Comparison of ENCODE assay signal across 14 cellular contexts in genomic region chr21:35352066-35352770, GRCh38.
A peak's percentile ranks its signal among the peaks of the same experiment; 100 is the strongest.
DNase-seq lines count a peak whose midpoint lies in the region; ATAC-seq and TF ChIP-seq lines count a peak whose summit lies in the region.
"Had no signal": no experiment of that assay in that cellular context is flagged by ENCODE, and none has a peak within 500 bp of the region (broad histone marks: within the 10 kb centered on the region; RNA-seq: fewer than 3 reads in every experiment).

No MANE protein-coding gene starts in this region.

- intact Hi-C loops in esophagus muscularis mucosa (cut with DNase I) = no loop called here

- peak; percentile 53 for DNase-seq in Daoy (ENCODE audit: low read depth)
- DNase-seq in M059J (ENCODE audit: low read depth) = peak; percentile 25
- peak; percentile 91 for DNase-seq in esophagus muscularis mucosa (ENCODE audit: extremely low spot score)
- DNase-seq in omental fat pad (ENCODE audit: low spot score) = no peak
- DNase-seq in stimulated activated naive CD4-positive, alpha-beta T cell (lab: John Stamatoyannopoulos, UW) = no peak
- no peak for DNase-seq in progenitor cell of endocrine pancreas (ENCODE audit: low spot score, unreplicated experiment)
- no peak for DNase-seq in COLO829 (ENCODE audit: low spot score)
- DNase-seq: activated CD8-positive, alpha-beta memory T cell treated with anti-CD3 and anti-CD28 coated beads, Interleukin-2, amount 50 U/mL, for 4 hours; adrenal gland; GF-D8; kidney; NCI-H345; stimulated activated CD4-positive, alpha-beta T cell treated with anti-CD3 and anti-CD28 coated beads, Interleukin-1b, Interleukin-23, amount 100 ng/mL, for 48 hours had no signal

- H3K36me3 Mint-ChIP-seq in progenitor cell of endocrine pancreas (ENCODE audit: insufficient read depth) = no peaks in the 10 kb centered on the region
- H3K36me3 Mint-ChIP-seq: CD14-positive monocyte had no signal

- H3K4me3 Mint-ChIP-seq in progenitor cell of endocrine pancreas (ENCODE audit: low read depth) = no peak overlapping the region
- H3K4me3 Mint-ChIP-seq: CD14-positive monocyte had no signal

- TF ChIP-seq EP300 in esophagus muscularis mucosa (IDR thresholded peaks at IDR 0.05) = no peak

- H3K9me3 Mint-ChIP-seq in progenitor cell of endocrine pancreas (ENCODE audit: low read depth) = no peaks in the 10 kb centered on the region

- no peaks in the 10 kb centered on the region for H3K4me1 ChIP-seq in esophagus muscularis mucosa
- H3K4me1 ChIP-seq: adrenal gland had no signal

- H3K36me3 ChIP-seq in esophagus muscularis mucosa = no peaks in the 10 kb centered on the region
- H3K36me3 ChIP-seq: adrenal gland had no signal

- no peak overlapping the region for H3K27ac ChIP-seq in esophagus muscularis mucosa (replicated peaks in 1 of 4)
- H3K27ac ChIP-seq: adrenal gland had no signal

- H3K27me3 Mint-ChIP-seq in progenitor cell of endocrine pancreas = no peaks in the 10 kb centered on the region

- no peak overlapping the region for H3K4me3 ChIP-seq in esophagus muscularis mucosa
- H3K4me3 ChIP-seq: adrenal gland had no signal

- H3K27me3 ChIP-seq in esophagus muscularis mucosa = peaks cover 0 to 24% (median 0%) of the 10 kb centered on the region in 4 donors
- H3K27me3 ChIP-seq: adrenal gland had no signal

- H3K9me3 ChIP-seq in esophagus muscularis mucosa = no peaks in the 10 kb centered on the region
- H3K9me3 ChIP-seq: adrenal gland had no signal

- WGBS in esophagus muscularis mucosa = 81% methylated on average over 4 of the region's 4 CpGs

- TF ChIP-seq CTCF in esophagus muscularis mucosa (IDR thresholded peaks at IDR 0.05) (no peak), omental fat pad (IDR thresholded peaks at IDR 0.05) (no peak), progenitor cell of endocrine pancreas (IDR thresholded peaks at IDR 0.05; ENCODE audit: unreplicated experiment) (no peak)

- H3K27ac Mint-ChIP-seq in progenitor cell of endocrine pancreas = no peak overlapping the region

- TF ChIP-seq POLR2A in esophagus muscularis mucosa (IDR thresholded peaks at IDR 0.05; ENCODE audit: low read depth) = no peak

- peaks cover 12% of the 10 kb centered on the region for H3K4me1 Mint-ChIP-seq in progenitor cell of endocrine pancreas (ENCODE audit: low read depth)
- H3K4me1 Mint-ChIP-seq: CD14-positive monocyte had no signal

- peak; percentile 60 for ATAC-seq in omental fat pad (ENCODE audit: low FRiP score)

Comparison
In these comparisons a context has a peak if more than half of its experiments do, and no peak if none do; other contexts are left out.
1. DNase-seq: peak in Daoy (single experiment), M059J (single experiment) and esophagus muscularis mucosa (single experiment); none in omental fat pad (single experiment), stimulated activated naive CD4-positive, alpha-beta T cell (0 of 6), progenitor cell of endocrine pancreas (single experiment) and COLO829 (single experiment).